ENCODE assay signal across 1 cellular context in genomic region chr20:18176318-18176785, GRCh38.
TF ChIP-seq lines count a peak whose summit lies in the region.

No MANE protein-coding gene starts in this region.

TF ChIP-seq in IMR-90, 13 proteins besides CTCF, POLR2A, EP300 and RAD21:
- no peak for TF ChIP-seq USF2 (IDR thresholded peaks at IDR 0.05; ENCODE audit: low read depth, low read length)
- TF ChIP-seq SMC3 (IDR thresholded peaks at IDR 0.05; ENCODE audit: low read depth, low read length) = no peak
- no peak for TF ChIP-seq BHLHE40 (IDR thresholded peaks at IDR 0.05; ENCODE audit: low read depth, low read length)
- TF ChIP-seq MXI1 (IDR thresholded peaks at IDR 0.05; ENCODE audit: borderline replicate concordance, low read depth, low read length) = no peak
- no peak for TF ChIP-seq RFX5 (IDR thresholded peaks at IDR 0.05; ENCODE audit: low read depth, low read length)
- no peak for TF ChIP-seq RCOR1 (IDR thresholded peaks at IDR 0.05; ENCODE audit: insufficient replicate concordance, low read length)
- no peak for TF ChIP-seq NFE2L2 (IDR thresholded peaks at IDR 0.05; ENCODE audit: low read depth, low read length)
- no peak for TF ChIP-seq MAZ (IDR thresholded peaks at IDR 0.05; ENCODE audit: borderline replicate concordance, low read depth, low read length)
- TF ChIP-seq, protein P1, sequence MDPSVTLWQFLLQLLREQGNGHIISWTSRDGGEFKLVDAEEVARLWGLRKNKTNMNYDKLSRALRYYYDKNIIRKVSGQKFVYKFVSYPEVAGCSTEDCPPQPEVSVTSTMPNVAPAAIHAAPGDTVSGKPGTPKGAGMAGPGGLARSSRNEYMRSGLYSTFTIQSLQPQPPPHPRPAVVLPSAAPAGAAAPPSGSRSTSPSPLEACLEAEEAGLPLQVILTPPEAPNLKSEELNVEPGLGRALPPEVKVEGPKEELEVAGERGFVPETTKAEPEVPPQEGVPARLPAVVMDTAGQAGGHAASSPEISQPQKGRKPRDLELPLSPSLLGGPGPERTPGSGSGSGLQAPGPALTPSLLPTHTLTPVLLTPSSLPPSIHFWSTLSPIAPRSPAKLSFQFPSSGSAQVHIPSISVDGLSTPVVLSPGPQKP (IDR thresholded peaks at IDR 0.05; ENCODE audit: borderline replicate concordance, low read depth, low read length) = no peak
- no peak for TF ChIP-seq MAFK (IDR thresholded peaks at IDR 0.05; ENCODE audit: low read depth, low read length)
- TF ChIP-seq CHD1 (IDR thresholded peaks at IDR 0.05; ENCODE audit: low read depth, low read length) = no peak
- TF ChIP-seq FOS (IDR thresholded peaks at IDR 0.05; ENCODE audit: low read depth, low read length) = no peak
- no peak for TF ChIP-seq CEBPB (IDR thresholded peaks at IDR 0.05; ENCODE audit: low read depth, low read length)
